8 cellular contexts compared by ENCODE assay signal in genomic region chr6:160041608-160042007, GRCh38.
DNase-seq lines count a peak whose midpoint lies in the region; TF ChIP-seq lines count a peak whose summit lies in the region.

No MANE protein-coding gene starts in this region.

- H3F3A ChIP-seq in neural progenitor cell (ENCODE audit: low read depth), result no peaks in the 10 kb centered on the region

- H3K4me2 ChIP-seq in neural progenitor cell, result no peak overlapping the region

- no peak overlapping the region for H3K4me3 ChIP-seq in AG09309 (ENCODE audit: control insufficient read depth, low read depth, low read length)
- no peak overlapping the region for H3K4me3 ChIP-seq in choroid plexus epithelial cell (ENCODE audit: low read depth, low read length)
- no peak overlapping the region for H3K4me3 ChIP-seq in neural progenitor cell

- no peak overlapping the region for H3K27ac ChIP-seq in neural progenitor cell

- H3K4me1 Mint-ChIP-seq in mesothelial cell of epicardium (peaks cover 23% of the 10 kb centered on the region), neural progenitor cell (no peaks in the 10 kb centered on the region), glutamatergic neuron (ENCODE audit: low read depth, unreplicated experiment) (no peaks in the 10 kb centered on the region)

- no peaks in the 10 kb centered on the region for H3K4me1 ChIP-seq in neural progenitor cell

- H3K9me3 Mint-ChIP-seq in mesothelial cell of epicardium (no peaks in the 10 kb centered on the region), neural progenitor cell (no peaks in the 10 kb centered on the region), glutamatergic neuron (ENCODE audit: unreplicated experiment) (no peaks in the 10 kb centered on the region)

- H3K9me3 ChIP-seq in neural progenitor cell (ENCODE audit: low read depth), result no peaks in the 10 kb centered on the region

- H3K4me3 Mint-ChIP-seq in mesothelial cell of epicardium (no peak overlapping the region), neural progenitor cell (no peak overlapping the region), glutamatergic neuron (ENCODE audit: unreplicated experiment) (no peak overlapping the region)

- in situ Hi-C loops in GM13977 (cut with MboI; ENCODE audit: low pct_unique_long_range_greater_than_20kb, low sequenced_read_pairs, unreplicated experiment), result no loop called here

- peak overlapping the region; percentile 5 for H3K27ac Mint-ChIP-seq in mesothelial cell of epicardium
- no peak overlapping the region for H3K27ac Mint-ChIP-seq in neural progenitor cell
- no peak overlapping the region for H3K27ac Mint-ChIP-seq in glutamatergic neuron (ENCODE audit: unreplicated experiment)

- DNase-seq in AG09309 (ENCODE audit: low read depth) (peak; percentile 35), NCI-H1092 (lab: John Stamatoyannopoulos, UW) (peak; percentile 40), choroid plexus epithelial cell (ENCODE audit: low read depth) (peak; percentile 92), mesothelial cell of epicardium (ENCODE audit: low spot score in 2 of 2, unreplicated experiment in 2 of 2) (no peak), dermis blood vessel endothelial cell (no peak), neural progenitor cell (ENCODE audit: low spot score) (no peak), GM13977 (ENCODE audit: low spot score) (no peak), glutamatergic neuron (no peak)

- no peaks in the 10 kb centered on the region for H3K27me3 ChIP-seq in neural progenitor cell

- no peak overlapping the region for H2AFZ ChIP-seq in neural progenitor cell (replicated peaks)

- no peak overlapping the region for H3K9ac ChIP-seq in neural progenitor cell

- no peaks in the 10 kb centered on the region for H3K27me3 Mint-ChIP-seq in mesothelial cell of epicardium (ENCODE audit: low read depth)
- peaks cover 2% of the 10 kb centered on the region for H3K27me3 Mint-ChIP-seq in neural progenitor cell (ENCODE audit: insufficient read depth, low read depth)
- H3K27me3 Mint-ChIP-seq in glutamatergic neuron (ENCODE audit: unreplicated experiment), result no peaks in the 10 kb centered on the region

- no peaks in the 10 kb centered on the region for H3K36me3 ChIP-seq in neural progenitor cell

- TF ChIP-seq CTCF in AG09309 (IDR thresholded peaks at IDR 0.05; ENCODE audit: control insufficient read depth, insufficient read depth, low read depth, low read length, missing control alignments) (peak; percentile 24), choroid plexus epithelial cell (conservative IDR thresholded peaks at IDR 0.05; ENCODE audit: low read depth, low read length) (peak; percentile 59), mesothelial cell of epicardium (IDR thresholded peaks at IDR 0.05; ENCODE audit: unreplicated experiment) (no peak), neural progenitor cell (IDR thresholded peaks at IDR 0.05) (no peak), GM13977 (IDR thresholded peaks at IDR 0.05; ENCODE audit: extremely low read depth, insufficient read depth, missing control alignments) (no peak), glutamatergic neuron (IDR thresholded peaks at IDR 0.05; ENCODE audit: partially characterized antibody, unreplicated experiment) (no peak)

- H4K20me1 ChIP-seq in neural progenitor cell (ENCODE audit: low read depth), result no peaks in the 10 kb centered on the region

- peaks cover 28% of the 10 kb centered on the region for H3K36me3 Mint-ChIP-seq in mesothelial cell of epicardium
- H3K36me3 Mint-ChIP-seq in neural progenitor cell, result peaks cover 31% of the 10 kb centered on the region
- no peaks in the 10 kb centered on the region for H3K36me3 Mint-ChIP-seq in glutamatergic neuron (ENCODE audit: unreplicated experiment)

- H3K79me2 ChIP-seq in neural progenitor cell (ENCODE audit: low read depth), result no peaks in the 10 kb centered on the region

Comparison
In these comparisons a context has a peak if more than half of its experiments do, and no peak if none do; other contexts are left out.
1. DNase-seq: peak in AG09309 (single experiment), NCI-H1092 (single experiment) and choroid plexus epithelial cell (single experiment); none in mesothelial cell of epicardium (0 of 2), dermis blood vessel endothelial cell (single experiment), neural progenitor cell (single experiment), GM13977 (single experiment) and glutamatergic neuron (single experiment).
2. CTCF ChIP-seq: peak in AG09309 (single experiment) and choroid plexus epithelial cell (single experiment); none in mesothelial cell of epicardium (single experiment), neural progenitor cell (single experiment), GM13977 (single experiment) and glutamatergic neuron (single experiment).